In the genomic region with DNA sequence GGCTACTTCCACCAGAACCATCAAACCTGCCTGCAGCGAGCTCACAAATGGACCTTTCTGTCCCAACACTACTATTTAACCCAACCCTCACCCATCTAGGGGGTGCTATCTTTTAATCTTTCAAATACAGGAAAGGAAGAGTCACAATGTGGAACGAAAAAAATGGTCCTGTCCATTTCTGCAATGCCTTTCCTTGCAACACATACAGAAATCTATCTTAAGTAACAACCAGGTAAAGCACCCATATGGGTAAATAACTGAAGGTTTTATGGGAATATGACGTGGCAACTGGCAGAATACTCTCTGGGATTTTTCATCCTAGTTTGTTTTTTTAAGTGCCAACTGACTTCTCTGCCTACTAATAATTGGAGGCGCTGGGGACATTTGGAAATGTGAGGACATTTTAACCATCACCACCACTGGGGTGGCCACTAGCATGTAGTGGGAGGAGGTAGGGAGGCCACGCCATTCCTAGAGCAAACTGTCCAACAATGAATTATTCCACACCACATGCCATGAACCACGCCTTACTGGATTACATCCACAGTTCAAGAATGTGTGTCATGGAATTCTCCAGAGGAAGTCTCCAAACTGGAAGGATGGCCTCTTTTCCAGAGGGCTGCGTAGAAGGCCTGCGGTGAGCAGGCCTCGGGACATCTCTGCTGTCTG, we compare ENCODE assay signal across 12 cellular contexts. TPM values are rescaled to one million over a fixed set of nuclear protein-coding genes. Genes with fewer than 3 reads are reported as not detected.
DNase-seq lines count a peak whose midpoint lies in the region; ATAC-seq and TF ChIP-seq lines count a peak whose summit lies in the region.
"Had no signal": no experiment of that assay in that cellular context is flagged by ENCODE, and none has a peak within 500 bp of the region (broad histone marks: within the 10 kb centered on the region; RNA-seq: fewer than 3 reads in every experiment).

No MANE protein-coding gene starts in this region.

- intact Hi-C loops in HCT116 (cut with micrococcal nuclease) (no loop called here), stomach (cut with DNase I; ENCODE audit: low total_unique reads) (no loop called here)

- peak overlapping the region; percentile 72 for H3K4me2 ChIP-seq in HCT116 (ENCODE audit: low read length)

- H3K36me3 ChIP-seq in HCT116 (ENCODE audit: control insufficient read depth in 1 of 2, insufficient read depth in 2 of 2, low read length in 2 of 2) (no peaks in the 10 kb centered on the region), brain microvascular endothelial cell (replicated peaks) (no peaks in the 10 kb centered on the region), stomach (no peaks in the 10 kb centered on the region)
- H3K36me3 ChIP-seq: neutrophil had no signal

- H3K4me3 ChIP-seq in HCT116 (replicated peaks in 1 of 2; ENCODE audit: low read depth in 1 of 2, low read length in 2 of 2) (peak overlapping the region in 1 of 2 experiments; percentile 33; a peak in 2 of 4 replicates), brain microvascular endothelial cell (ENCODE audit: low read depth, low read length) (no peak overlapping the region), stomach (no peak overlapping the region)

- no peak for TF ChIP-seq EP300 in stomach (IDR thresholded peaks at IDR 0.05)

- no peak overlapping the region for H2AFZ ChIP-seq in HCT116 (ENCODE audit: low read depth, low read length, poor library complexity, severe bottlenecking)

- H3K4me1 ChIP-seq in HCT116 (ENCODE audit: control insufficient read depth in 1 of 2, insufficient read depth in 2 of 2, low read length in 2 of 2) (peaks cover 32 to 37% of the 10 kb centered on the region in 2 experiments), stomach (peaks cover 23 to 59% (median 35%) of the 10 kb centered on the region in 4 donors)

- TF ChIP-seq POLR2A in HCT116 (IDR thresholded peaks at IDR 0.05; ENCODE audit: borderline replicate concordance, extremely low read depth, insufficient read depth, insufficient read length) (no peak), stomach (IDR thresholded peaks at IDR 0.05) (no peak)

- TF ChIP-seq CTCF in HCT116 (IDR thresholded peaks at IDR 0.05 in 2 of 3, conservative IDR thresholded peaks at IDR 0.05 in 1 of 3; ENCODE audit: borderline replicate concordance in 1 of 3, insufficient read depth in 1 of 3, low read depth in 2 of 3, low read length in 2 of 3) (no peak), brain microvascular endothelial cell (IDR thresholded peaks at IDR 0.05; ENCODE audit: low read depth, low read length, missing control alignments) (no peak), stomach (IDR thresholded peaks at IDR 0.05) (no peak)

- H3K27ac ChIP-seq in HCT116 (ENCODE audit: low read depth, low read length) (peak overlapping the region; percentile 48), brain microvascular endothelial cell (peak overlapping the region; percentile 8), stomach (peak overlapping the region in 3 of 5 donors; percentile 13 to 38 (median 26))
- H3K27ac ChIP-seq: neutrophil had no signal

- H3K9ac ChIP-seq in HCT116 (ENCODE audit: low read length) = peak overlapping the region; percentile 23; the same call in 1 of the 2 replicates

- no TSS peak for BruUV-seq in HCT116 (replicated peaks; lab: Mats Ljungman, UMichigan)

- CTCF ChIA-PET in HCT116 (lab: Charles Lee) = no interaction called here

- no peaks in the 10 kb centered on the region for H3K9me3 ChIP-seq in HCT116 (ENCODE audit: control insufficient read depth in 1 of 2, insufficient read depth in 1 of 2, low read depth in 1 of 2, low read length in 2 of 2)
- no peaks in the 10 kb centered on the region for H3K9me3 ChIP-seq in stomach
- H3K9me3 ChIP-seq: neutrophil had no signal

- WGBS in stomach, 5 donors = 53 to 80% (median 72%) methylated on average over 9 of the region's 9 CpGs

- no peaks in the 10 kb centered on the region for H3K9me2 ChIP-seq in HCT116 (ENCODE audit: insufficient read depth)

- DNase-seq in HCT116 (ENCODE audit: low read depth, low spot score) (no peak), brain microvascular endothelial cell (peak; percentile 47), left kidney (ENCODE audit: low read depth, low spot score) (peak; percentile 52), stomach (no peak), NCI-H2196 treated with DMSO at 0.1 percent for 48 hours (lab: John Stamatoyannopoulos, UW; ENCODE audit: unreplicated experiment) (no peak)
- DNase-seq in central memory CD4-positive, alpha-beta T cell = no peak
- DNase-seq: activated gamma-delta T cell; dermis blood vessel endothelial cell; stimulated activated CD4-positive, alpha-beta T cell treated with anti-CD3 and anti-CD28 coated beads, Interleukin-2, amount 100 ng/mL, for 48 hours had no signal

- peak; percentile 51 for ATAC-seq in HCT116
- no peak for ATAC-seq in GM19463 (IDR thresholded peaks at IDR 0.05; ENCODE audit: unreplicated experiment)
- no peak for ATAC-seq in HG03159 (IDR thresholded peaks at IDR 0.05; ENCODE audit: unreplicated experiment)

- no peaks in the 10 kb centered on the region for H4K20me1 ChIP-seq in HCT116 (ENCODE audit: insufficient read depth)

- POLR2A ChIA-PET in HCT116 (lab: Charles Lee) = no interaction called here

- TF ChIP-seq RAD21 in HCT116 (IDR thresholded peaks at IDR 0.05; ENCODE audit: low read depth) = no peak

- no peaks in the 10 kb centered on the region for H3K79me2 ChIP-seq in HCT116 (ENCODE audit: insufficient read depth, low read length)

- RAD21 ChIA-PET in HCT116 (lab: Charles Lee; ENCODE audit: low non-redundant PET in 1 of 2, low total read pairs in 2 of 2, uncharacterized antibody in 2 of 2, unreplicated experiment in 2 of 2) = no interaction called here

- in situ Hi-C loops in brain microvascular endothelial cell (cut with HindIII; ENCODE audit: low pct_ligation_motif_present, low sequenced_read_pairs) = no loop called here

- H3K27me3 ChIP-seq in HCT116 (ENCODE audit: insufficient read depth, low read length) (no peaks in the 10 kb centered on the region), brain microvascular endothelial cell (replicated peaks) (no peaks in the 10 kb centered on the region), stomach (no peaks in the 10 kb centered on the region)
- H3K27me3 ChIP-seq: neutrophil had no signal

TF ChIP-seq in HCT116, 20 proteins besides CTCF, POLR2A, EP300 and RAD21 (continues in another document):
- TF ChIP-seq EZH2 (IDR thresholded peaks at IDR 0.05) (no peak), ELF1 (IDR thresholded peaks at IDR 0.05; ENCODE audit: borderline replicate concordance, low read depth) (no peak), SP1 (IDR thresholded peaks at IDR 0.05; ENCODE audit: low read depth) (no peak), ZFX (IDR thresholded peaks at IDR 0.05) (no peak), ZNF274 (IDR thresholded peaks at IDR 0.05; ENCODE audit: low read depth, low read length) (no peak), CEBPB (IDR thresholded peaks at IDR 0.05; ENCODE audit: low read depth) (no peak), TCF7L2 (IDR thresholded peaks at IDR 0.05; ENCODE audit: borderline replicate concordance, extremely low read depth, insufficient read depth, insufficient read length) (no peak), JUND (IDR thresholded peaks at IDR 0.05) (no peak)
- TF ChIP-seq, protein P1, sequence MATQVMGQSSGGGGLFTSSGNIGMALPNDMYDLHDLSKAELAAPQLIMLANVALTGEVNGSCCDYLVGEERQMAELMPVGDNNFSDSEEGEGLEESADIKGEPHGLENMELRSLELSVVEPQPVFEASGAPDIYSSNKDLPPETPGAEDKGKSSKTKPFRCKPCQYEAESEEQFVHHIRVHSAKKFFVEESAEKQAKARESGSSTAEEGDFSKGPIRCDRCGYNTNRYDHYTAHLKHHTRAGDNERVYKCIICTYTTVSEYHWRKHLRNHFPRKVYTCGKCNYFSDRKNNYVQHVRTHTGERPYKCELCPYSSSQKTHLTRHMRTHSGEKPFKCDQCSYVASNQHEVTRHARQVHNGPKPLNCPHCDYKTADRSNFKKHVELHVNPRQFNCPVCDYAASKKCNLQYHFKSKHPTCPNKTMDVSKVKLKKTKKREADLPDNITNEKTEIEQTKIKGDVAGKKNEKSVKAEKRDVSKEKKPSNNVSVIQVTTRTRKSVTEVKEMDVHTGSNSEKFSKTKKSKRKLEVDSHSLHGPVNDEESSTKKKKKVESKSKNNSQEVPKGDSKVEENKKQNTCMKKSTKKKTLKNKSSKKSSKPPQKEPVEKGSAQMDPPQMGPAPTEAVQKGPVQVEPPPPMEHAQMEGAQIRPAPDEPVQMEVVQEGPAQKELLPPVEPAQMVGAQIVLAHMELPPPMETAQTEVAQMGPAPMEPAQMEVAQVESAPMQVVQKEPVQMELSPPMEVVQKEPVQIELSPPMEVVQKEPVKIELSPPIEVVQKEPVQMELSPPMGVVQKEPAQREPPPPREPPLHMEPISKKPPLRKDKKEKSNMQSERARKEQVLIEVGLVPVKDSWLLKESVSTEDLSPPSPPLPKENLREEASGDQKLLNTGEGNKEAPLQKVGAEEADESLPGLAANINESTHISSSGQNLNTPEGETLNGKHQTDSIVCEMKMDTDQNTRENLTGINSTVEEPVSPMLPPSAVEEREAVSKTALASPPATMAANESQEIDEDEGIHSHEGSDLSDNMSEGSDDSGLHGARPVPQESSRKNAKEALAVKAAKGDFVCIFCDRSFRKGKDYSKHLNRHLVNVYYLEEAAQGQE (IDR thresholded peaks at IDR 0.05; ENCODE audit: low read depth) = no peak
- TF ChIP-seq, protein P2, sequence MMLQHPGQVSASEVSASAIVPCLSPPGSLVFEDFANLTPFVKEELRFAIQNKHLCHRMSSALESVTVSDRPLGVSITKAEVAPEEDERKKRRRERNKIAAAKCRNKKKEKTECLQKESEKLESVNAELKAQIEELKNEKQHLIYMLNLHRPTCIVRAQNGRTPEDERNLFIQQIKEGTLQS (IDR thresholded peaks at IDR 0.05) = no peak
- TF ChIP-seq, protein P3, sequence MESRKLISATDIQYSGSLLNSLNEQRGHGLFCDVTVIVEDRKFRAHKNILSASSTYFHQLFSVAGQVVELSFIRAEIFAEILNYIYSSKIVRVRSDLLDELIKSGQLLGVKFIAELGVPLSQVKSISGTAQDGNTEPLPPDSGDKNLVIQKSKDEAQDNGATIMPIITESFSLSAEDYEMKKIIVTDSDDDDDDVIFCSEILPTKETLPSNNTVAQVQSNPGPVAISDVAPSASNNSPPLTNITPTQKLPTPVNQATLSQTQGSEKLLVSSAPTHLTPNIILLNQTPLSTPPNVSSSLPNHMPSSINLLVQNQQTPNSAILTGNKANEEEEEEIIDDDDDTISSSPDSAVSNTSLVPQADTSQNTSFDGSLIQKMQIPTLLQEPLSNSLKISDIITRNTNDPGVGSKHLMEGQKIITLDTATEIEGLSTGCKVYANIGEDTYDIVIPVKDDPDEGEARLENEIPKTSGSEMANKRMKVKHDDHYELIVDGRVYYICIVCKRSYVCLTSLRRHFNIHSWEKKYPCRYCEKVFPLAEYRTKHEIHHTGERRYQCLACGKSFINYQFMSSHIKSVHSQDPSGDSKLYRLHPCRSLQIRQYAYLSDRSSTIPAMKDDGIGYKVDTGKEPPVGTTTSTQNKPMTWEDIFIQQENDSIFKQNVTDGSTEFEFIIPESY (IDR thresholded peaks at IDR 0.05; ENCODE audit: extremely low read depth, insufficient replicate concordance, low read length) = no peak

RNA-seq across cellular contexts. Expression of a gene that starts 24.5 kb away (rescaled TPM):
- total RNA-seq in HCT116 (2021; ENCODE audit: unreplicated experiment) = 9.1 TPM
- 4.3 and 6.5 TPM in 2 replicates for polyA plus RNA-seq in HCT116 (2012)
- 100 to 1,000 TPM in 1 of 5 donors, 10 to 100 TPM in 4; 30.1 to 105 (median 86.9) TPM for total RNA-seq in stomach
- 10 to 100 TPM in 2 of 3 donors, 1 to 10 TPM in 1; 10.0 to 40.6 (median 25.8) TPM for polyA plus RNA-seq in stomach

Comparison
In these comparisons a context has a peak if more than half of its experiments do, and no peak if none do; other contexts are left out.
1. DNase-seq: peak in brain microvascular endothelial cell (single experiment) and left kidney (single experiment); none in HCT116 (single experiment), stomach (single experiment), NCI-H2196 treated with DMSO at 0.1 percent for 48 hours (single experiment) and central memory CD4-positive, alpha-beta T cell (single experiment).
2. Peak in every context shown above with its lines, with median percentiles within 50 percentile points of each other: H3K27ac ChIP-seq.